ENCODE assay signal across 9 cellular contexts in the genomic region with DNA sequence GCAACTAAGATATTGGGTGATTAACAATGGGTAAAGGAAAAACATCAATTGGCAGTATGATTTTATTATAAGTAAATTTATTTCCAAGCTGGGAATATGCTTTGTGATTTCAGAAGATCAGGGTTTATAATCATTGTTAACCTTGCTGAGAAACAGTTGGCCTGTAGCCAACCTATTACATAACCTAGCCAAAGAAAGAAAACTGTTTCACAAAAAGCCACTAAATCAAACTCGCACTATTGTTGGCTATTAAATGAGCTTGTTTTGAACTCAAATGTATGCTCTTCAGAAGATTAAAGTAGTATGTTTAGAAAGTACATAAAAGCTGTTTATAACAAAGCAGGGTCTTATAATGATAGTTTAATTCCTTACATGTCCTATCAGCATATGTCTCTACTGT.
A peak's percentile ranks its signal among the peaks of the same experiment; 100 is the strongest.
DNase-seq lines count a peak whose midpoint lies in the region; ATAC-seq and TF ChIP-seq lines count a peak whose summit lies in the region.
"Had no signal": no experiment of that assay in that cellular context is flagged by ENCODE, and none has a peak within 500 bp of the region (broad histone marks: within the 10 kb centered on the region; RNA-seq: fewer than 3 reads in every experiment).

No MANE protein-coding gene starts in this region.

- TF ChIP-seq CTCF in choroid plexus epithelial cell (conservative IDR thresholded peaks at IDR 0.05; ENCODE audit: low read depth, low read length) (no peak), retinal pigment epithelial cell (conservative IDR thresholded peaks at IDR 0.05; ENCODE audit: low read depth, low read length) (no peak)

- H3K4me3 ChIP-seq in choroid plexus epithelial cell (ENCODE audit: low read depth, low read length) (no peak overlapping the region), retinal pigment epithelial cell (ENCODE audit: low read length) (no peak overlapping the region)

- DNase-seq in NCI-H2196 (lab: John Stamatoyannopoulos, UW; ENCODE audit: unreplicated experiment), result peak; percentile 2
- DNase-seq in NCI-H2196 treated with DMSO at 0.1 percent for 48 hours (lab: John Stamatoyannopoulos, UW; ENCODE audit: unreplicated experiment), result no peak
- peak; percentile 54 to 72 for DNase-seq in NCI-H446 (lab: John Stamatoyannopoulos, UW)
- peak; percentile 80 for DNase-seq in choroid plexus epithelial cell (ENCODE audit: low read depth)
- DNase-seq in retinal pigment epithelial cell (ENCODE audit: low read depth), result peak; percentile 47
- no peak for DNase-seq in middle frontal gyrus (ENCODE audit: extremely low spot score, low spot score)
- no peak for DNase-seq in germinal center (ENCODE audit: low spot score)
- DNase-seq: activated CD8-positive, alpha-beta memory T cell treated with anti-CD3 and anti-CD28 coated beads, Interleukin-2, amount 50 U/mL, for 48 hours had no signal

- no peak for ATAC-seq in HG02973 (IDR thresholded peaks at IDR 0.05; ENCODE audit: unreplicated experiment)

Comparison
In these comparisons a context has a peak if more than half of its experiments do, and no peak if none do; other contexts are left out.
1. DNase-seq: peak in NCI-H2196 (single experiment), NCI-H446 (2 of 2), choroid plexus epithelial cell (single experiment) and retinal pigment epithelial cell (single experiment); none in NCI-H2196 treated with DMSO at 0.1 percent for 48 hours (single experiment), middle frontal gyrus (single experiment) and germinal center (single experiment).